25 cellular contexts compared by ENCODE assay signal in the genomic region with DNA sequence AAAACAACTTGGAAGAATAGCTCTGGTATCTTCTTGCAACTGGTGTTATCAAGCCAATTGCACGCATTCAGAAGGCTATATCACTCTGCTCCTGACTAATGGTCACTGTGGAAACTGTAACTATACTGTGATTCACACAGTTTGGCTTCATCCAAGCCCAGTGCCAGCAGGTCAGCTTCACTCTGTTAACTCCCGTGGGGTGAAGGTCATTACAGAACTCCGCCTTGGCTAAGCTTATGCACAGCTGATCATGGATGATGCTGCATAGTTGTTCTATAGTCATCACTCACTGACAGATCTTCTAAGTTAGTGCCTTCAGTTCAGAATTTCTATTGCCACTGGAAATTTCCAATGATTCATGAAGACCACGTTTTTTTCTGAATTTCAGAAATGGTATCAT.
DNase-seq lines count a peak whose midpoint lies in the region; ATAC-seq and TF ChIP-seq lines count a peak whose summit lies in the region.
"Had no signal": no experiment of that assay in that cellular context is flagged by ENCODE, and none has a peak within 500 bp of the region (broad histone marks: within the 10 kb centered on the region; RNA-seq: fewer than 3 reads in every experiment).

No MANE protein-coding gene starts in this region.

- H3K36me3 ChIP-seq in breast epithelium: no peaks in the 10 kb centered on the region
- H3K36me3 ChIP-seq in Caco-2 (ENCODE audit: control insufficient read depth, insufficient read depth, low read length): no peaks in the 10 kb centered on the region
- H3K36me3 ChIP-seq: prostate gland, transverse colon had no signal

- no peaks in the 10 kb centered on the region for H3K36me3 Mint-ChIP-seq in MCF 10A (ENCODE audit: insufficient read depth, unreplicated experiment)
- no peaks in the 10 kb centered on the region for H3K36me3 Mint-ChIP-seq in Caco-2 (ENCODE audit: insufficient read depth, unreplicated experiment)
- H3K36me3 Mint-ChIP-seq: activated CD8-positive, alpha-beta memory T cell treated with anti-CD3 and anti-CD28 coated beads, Interleukin-2, amount 10 ng/mL, durations not matched to agents 7 days and 5 days; CD8-positive, alpha-beta T cell; natural killer cell treated with Interleukin-12 subunit alpha and Interleukin-12 subunit beta and Interleukin-15 and Interleukin-18, amount 100 ng/mL, for 72 hours had no signal

- CTCF ChIA-PET in MCF 10A (lab: Yijun Ruan, JAX) (no interaction called here), Caco-2 (lab: Charles Lee) (no interaction called here)

- H3K4me1 Mint-ChIP-seq in MCF 10A (ENCODE audit: insufficient read depth, unreplicated experiment) (no peaks in the 10 kb centered on the region), Caco-2 (ENCODE audit: low read depth, unreplicated experiment) (no peaks in the 10 kb centered on the region)
- H3K4me1 Mint-ChIP-seq: activated CD8-positive, alpha-beta memory T cell treated with anti-CD3 and anti-CD28 coated beads, Interleukin-2, amount 10 ng/mL, durations not matched to agents 7 days and 5 days had no signal

- peaks cover 1% of the 10 kb centered on the region for H3K9me3 Mint-ChIP-seq in MCF 10A (ENCODE audit: unreplicated experiment)
- H3K9me3 Mint-ChIP-seq in Caco-2 (ENCODE audit: unreplicated experiment): no peaks in the 10 kb centered on the region
- H3K9me3 Mint-ChIP-seq: T-helper 2 cell treated with Interferon-gamma antibody and Interleukin-4, amounts not matched to agents 5 μg/mL and 100 μg/mL, for 36 hours had no signal

- no peaks in the 10 kb centered on the region for H3K27me3 Mint-ChIP-seq in MCF 10A (ENCODE audit: insufficient read depth, unreplicated experiment)
- no peaks in the 10 kb centered on the region for H3K27me3 Mint-ChIP-seq in Caco-2 (ENCODE audit: insufficient read depth, unreplicated experiment)
- H3K27me3 Mint-ChIP-seq: activated CD8-positive, alpha-beta memory T cell treated with anti-CD3 and anti-CD28 coated beads, Interleukin-2, amount 10 ng/mL, durations not matched to agents 7 days and 5 days; natural killer cell treated with Interleukin-12 subunit alpha and Interleukin-12 subunit beta and Interleukin-15 and Interleukin-18, amount 100 ng/mL, for 72 hours had no signal

- no peak overlapping the region for H3K4me3 Mint-ChIP-seq in MCF 10A (ENCODE audit: unreplicated experiment)
- H3K4me3 Mint-ChIP-seq in Caco-2 (ENCODE audit: unreplicated experiment): no peak overlapping the region
- H3K4me3 Mint-ChIP-seq: activated CD8-positive, alpha-beta memory T cell treated with anti-CD3 and anti-CD28 coated beads, Interleukin-2, amount 10 ng/mL, durations not matched to agents 7 days and 5 days; CD8-positive, alpha-beta T cell; natural killer cell treated with Interleukin-12 subunit alpha and Interleukin-12 subunit beta and Interleukin-15 and Interleukin-18, amount 100 ng/mL, for 72 hours; T-helper 2 cell treated with Interferon-gamma antibody and Interleukin-4, amounts not matched to agents 5 μg/mL and 100 μg/mL, for 36 hours had no signal

- H3K27me3 ChIP-seq in breast epithelium: no peaks in the 10 kb centered on the region
- no peaks in the 10 kb centered on the region for H3K27me3 ChIP-seq in Caco-2 (replicated peaks; ENCODE audit: control insufficient read depth, insufficient read depth, low read length)
- H3K27me3 ChIP-seq: transverse colon had no signal

- intact Hi-C loops in MCF 10A (cut with micrococcal nuclease) (no loop called here), breast epithelium (cut with DNase I; ENCODE audit: low total_unique reads) (no loop called here), Caco-2 (cut with micrococcal nuclease; ENCODE audit: unreplicated experiment) (no loop called here)

- H3K9me3 ChIP-seq in breast epithelium: no peaks in the 10 kb centered on the region
- H3K9me3 ChIP-seq in Caco-2: no peaks in the 10 kb centered on the region
- H3K9me3 ChIP-seq: prostate gland, transverse colon had no signal

- TF ChIP-seq CTCF in MCF 10A (IDR thresholded peaks at IDR 0.05; ENCODE audit: unreplicated experiment) (no peak), breast epithelium (IDR thresholded peaks at IDR 0.05) (no peak), fibroblast of villous mesenchyme (IDR thresholded peaks at IDR 0.05; ENCODE audit: insufficient read depth, low read depth, low read length) (no peak), Caco-2 (IDR thresholded peaks at IDR 0.05; ENCODE audit: insufficient read depth in 1 of 2, low read depth in 1 of 2, low read length in 1 of 2, severe bottlenecking in 1 of 2, unreplicated experiment in 1 of 2) (no peak)

- H3K27ac Mint-ChIP-seq in MCF 10A (ENCODE audit: low read depth, unreplicated experiment) (no peak overlapping the region), Caco-2 (ENCODE audit: unreplicated experiment) (no peak overlapping the region)
- H3K27ac Mint-ChIP-seq: activated CD8-positive, alpha-beta memory T cell treated with anti-CD3 and anti-CD28 coated beads, Interleukin-2, amount 10 ng/mL, durations not matched to agents 7 days and 5 days; CD8-positive, alpha-beta T cell; natural killer cell treated with Interleukin-12 subunit alpha and Interleukin-12 subunit beta and Interleukin-15 and Interleukin-18, amount 100 ng/mL, for 72 hours; T-helper 2 cell treated with Interferon-gamma antibody and Interleukin-4, amounts not matched to agents 5 μg/mL and 100 μg/mL, for 36 hours had no signal

- no peak for ATAC-seq in GM19351 (IDR thresholded peaks at IDR 0.05; ENCODE audit: unreplicated experiment)
- no peak for ATAC-seq in GM19035 (IDR thresholded peaks at IDR 0.05; ENCODE audit: unreplicated experiment)
- ATAC-seq: activated CD8-positive, alpha-beta memory T cell treated with anti-CD3 and anti-CD28 coated beads, Interleukin-2, amount 10 ng/mL, durations not matched to agents 7 days and 5 days; CD8-positive, alpha-beta T cell; natural killer cell treated with Interleukin-12 subunit alpha and Interleukin-12 subunit beta and Interleukin-15 and Interleukin-18, amount 100 ng/mL, for 72 hours had no signal

- BruUV-seq in MCF 10A (replicated peaks; lab: Mats Ljungman, UMichigan) (no TSS peak), Caco-2 (replicated peaks; lab: Mats Ljungman, UMichigan) (no TSS peak)

- POLR2A ChIA-PET in MCF 10A (lab: Yijun Ruan, JAX): no interaction called here
- POLR2A ChIA-PET in Caco-2 (lab: Charles Lee): no interaction called here

- TF ChIP-seq POLR2A in breast epithelium (IDR thresholded peaks at IDR 0.05): no peak

- H3K4me1 ChIP-seq in breast epithelium (no peaks in the 10 kb centered on the region), Caco-2 (no peaks in the 10 kb centered on the region)
- H3K4me1 ChIP-seq: prostate gland, transverse colon had no signal

- H3K4me3 ChIP-seq in breast epithelium (no peak overlapping the region), fibroblast of villous mesenchyme (ENCODE audit: low read depth, low read length) (no peak overlapping the region), Caco-2 (ENCODE audit: low read depth, low read length) (no peak overlapping the region)
- H3K4me3 ChIP-seq: prostate gland, transverse colon had no signal

- DNase-seq in MCF 10A (ENCODE audit: unreplicated experiment) (peak; percentile 4), breast epithelium (ENCODE audit: low spot score in 2 of 2) (no peak), amniotic epithelial cell (ENCODE audit: low read depth) (peak; percentile 82), fibroblast of villous mesenchyme (ENCODE audit: low read depth) (peak; percentile 0), occipital lobe (lab: John Stamatoyannopoulos, UW) (no peak), Caco-2 (no peak)
- DNase-seq: 8988T; activated CD4-positive, alpha-beta T cell treated with anti-CD3 and anti-CD28 coated beads for 1 hour; activated CD8-positive, alpha-beta memory T cell treated with anti-CD3 and anti-CD28 coated beads, Interleukin-2, amount 10 ng/mL, durations not matched to agents 7 days and 5 days; amygdala; CD8-positive, alpha-beta T cell; DMS79 treated with DMSO at 0.1 percent for 48 hours; kidney; mesendoderm; MM.1S; NCI-H2029 treated with DMSO at 0.1 percent for 48 hours; NCI-H510A treated with DMSO at 0.1 percent for 48 hours; SHP77 treated with DMSO at 0.1 percent for 48 hours; stimulated activated naive CD4-positive, alpha-beta T cell; transverse colon had no signal

- no peak overlapping the region for H3K27ac ChIP-seq in breast epithelium
- H3K27ac ChIP-seq: prostate gland, transverse colon had no signal

Comparison
In these comparisons a context has a peak if more than half of its experiments do, and no peak if none do; other contexts are left out.
1. DNase-seq: peak in MCF 10A (single experiment), amniotic epithelial cell (single experiment) and fibroblast of villous mesenchyme (single experiment); none in breast epithelium (0 of 2), occipital lobe (single experiment) and Caco-2 (0 of 2).